Comparison of ENCODE assay signal across 23 cellular contexts in genomic region chrX:31233941-31234496, GRCh38.
A peak's percentile ranks its signal among the peaks of the same experiment; 100 is the strongest.
DNase-seq lines count a peak whose midpoint lies in the region; ATAC-seq and TF ChIP-seq lines count a peak whose summit lies in the region.
"Had no signal": no experiment of that assay in that cellular context is flagged by ENCODE, and none has a peak within 500 bp of the region (broad histone marks: within the 10 kb centered on the region; RNA-seq: fewer than 3 reads in every experiment).

No MANE protein-coding gene starts in this region.

- no peak overlapping the region for H2AK5ac ChIP-seq in neuronal stem cell (ENCODE audit: low read depth, low read length)

- no peak for TF ChIP-seq POLR2A in esophagus muscularis mucosa (IDR thresholded peaks at IDR 0.05; ENCODE audit: low read depth)

- peak; percentile 42 for ATAC-seq in GM18907 (IDR thresholded peaks at IDR 0.05; ENCODE audit: unreplicated experiment)
- ATAC-seq: left ventricle myocardium superior; naive thymus-derived CD4-positive, alpha-beta T cell; SK-N-SH treated with all-trans-retinoic acid at 6 μM for 48 hours had no signal

- no peak overlapping the region for H2BK15ac ChIP-seq in neuronal stem cell (ENCODE audit: low read length)

- peaks cover 63% of the 10 kb centered on the region for H3K4me1 ChIP-seq in OCI-LY1 (ENCODE audit: insufficient read depth, low read length, severe bottlenecking)
- no peaks in the 10 kb centered on the region for H3K4me1 ChIP-seq in endodermal cell (ENCODE audit: control insufficient read depth, insufficient read depth, low read length)
- peaks cover 3 to 16% of the 10 kb centered on the region in 2 donors for H3K4me1 ChIP-seq in neuronal stem cell (ENCODE audit: control insufficient read depth in 2 of 2, insufficient read depth in 1 of 2, low read depth in 1 of 2, low read length in 2 of 2)
- peaks cover 0 to 7% (median 0%) of the 10 kb centered on the region in 4 donors for H3K4me1 ChIP-seq in esophagus muscularis mucosa

- no peak overlapping the region for H3K4me3 Mint-ChIP-seq in endodermal cell
- H3K4me3 Mint-ChIP-seq: activated naive CD4-positive, alpha-beta T cell treated with anti-CD3 and anti-CD28 coated beads, Interleukin-2, amount 50 U/mL, for 24 hours; central memory CD8-positive, alpha-beta T cell; naive thymus-derived CD4-positive, alpha-beta T cell; T-helper 2 cell treated with Interferon-gamma antibody and Interleukin-4, amounts not matched to agents 5 μg/mL and 100 μg/mL, for 36 hours had no signal

- H4K20me1 ChIP-seq in OCI-LY1 (ENCODE audit: insufficient read depth, low read length), result no peaks in the 10 kb centered on the region

- H4K8ac ChIP-seq in neuronal stem cell (ENCODE audit: low read depth, low read length), result no peak overlapping the region

- no peaks in the 10 kb centered on the region for H3K27me3 Mint-ChIP-seq in endodermal cell (ENCODE audit: insufficient read depth)
- H3K27me3 Mint-ChIP-seq: activated naive CD4-positive, alpha-beta T cell treated with anti-CD3 and anti-CD28 coated beads, Interleukin-2, amount 50 U/mL, for 24 hours; central memory CD8-positive, alpha-beta T cell had no signal

- H3K9me3 Mint-ChIP-seq in endodermal cell, result peaks cover 47% of the 10 kb centered on the region
- H3K9me3 Mint-ChIP-seq: activated naive CD4-positive, alpha-beta T cell treated with anti-CD3 and anti-CD28 coated beads, Interleukin-2, amount 50 U/mL, for 24 hours; central memory CD8-positive, alpha-beta T cell; T-helper 2 cell treated with Interferon-gamma antibody and Interleukin-4, amounts not matched to agents 5 μg/mL and 100 μg/mL, for 36 hours had no signal

- peaks cover 1% of the 10 kb centered on the region for H3K79me1 ChIP-seq in neuronal stem cell (ENCODE audit: low read depth, low read length)

- no peak overlapping the region for H3K18ac ChIP-seq in neuronal stem cell (ENCODE audit: low read length)

- H3F3A ChIP-seq in OCI-LY1 (ENCODE audit: insufficient read depth, low read length), result no peaks in the 10 kb centered on the region

- no peak overlapping the region for H4K91ac ChIP-seq in neuronal stem cell (ENCODE audit: low read depth, low read length, poor library complexity)

- H2BK120ac ChIP-seq in neuronal stem cell (ENCODE audit: low read depth, low read length), result no peak overlapping the region

- DNase-seq in endodermal cell, result peak; percentile 72
- no peak for DNase-seq in neuronal stem cell (ENCODE audit: low spot score)
- no peak for DNase-seq in NOMO-1 treated with dmso at 0.1 percent for 144 hours (lab: John Stamatoyannopoulos, UW; ENCODE audit: unreplicated experiment)
- DNase-seq in ureter (ENCODE audit: low spot score), result no peak
- no peak for DNase-seq in esophagus muscularis mucosa (ENCODE audit: extremely low spot score)
- DNase-seq: aorta; Calu3; dorsolateral prefrontal cortex; left ventricle myocardium superior; naive thymus-derived CD4-positive, alpha-beta T cell; NCI-H1092 treated with DMSO at 0.1 percent for 48 hours; NCI-H2029; NCI-H2227 treated with DMSO at 0.1 percent for 48 hours; NCI-H748 treated with DMSO at 0.1 percent for 48 hours; OCI-M1; stimulated activated CD4-positive, alpha-beta T cell treated with anti-CD3 and anti-CD28 coated beads, Interleukin-1b, Interleukin-23, amount 100 ng/mL, for 48 hours had no signal

- WGBS in endodermal cell (ENCODE audit: insufficient coverage in 1 of 2, insufficient read length in 1 of 2), 2 experiments, result 27 to 38% methylated on average over 3 to 4 of the region's 4 CpGs
- WGBS in neuronal stem cell (ENCODE audit: extremely low coverage in 2 of 2, insufficient read length in 2 of 2, insufficient replicate concordance in 1 of 2), 2 donors, result no CpG with 5 or more reads among the region's 4 CpGs
- 44% methylated on average over 4 of the region's 4 CpGs for WGBS in esophagus muscularis mucosa

- no peak overlapping the region for H3K4me3 ChIP-seq in OCI-LY1 (ENCODE audit: low read depth, low read length, poor library complexity, severe bottlenecking)
- H3K4me3 ChIP-seq in endodermal cell (ENCODE audit: low read length), result no peak overlapping the region
- no peak overlapping the region for H3K4me3 ChIP-seq in neuronal stem cell (ENCODE audit: low read length in 2 of 2)
- no peak overlapping the region for H3K4me3 ChIP-seq in esophagus muscularis mucosa
- H3K4me3 ChIP-seq: dorsolateral prefrontal cortex had no signal

- H3K36me3 ChIP-seq in OCI-LY1 (ENCODE audit: insufficient read depth, low read length) (no peaks in the 10 kb centered on the region), endodermal cell (ENCODE audit: control insufficient read depth, insufficient read depth, low read length) (no peaks in the 10 kb centered on the region), neuronal stem cell (replicated peaks in 1 of 2; ENCODE audit: control insufficient read depth in 2 of 2, insufficient read depth in 2 of 2, low read length in 2 of 2) (no peaks in the 10 kb centered on the region), esophagus muscularis mucosa (no peaks in the 10 kb centered on the region)

- H3K9me2 ChIP-seq in OCI-LY1 (ENCODE audit: low read depth, low read length), result no peaks in the 10 kb centered on the region

- H3K9ac ChIP-seq in OCI-LY1 (ENCODE audit: low read length), result peak overlapping the region; percentile 36; the same call in 1 of the 2 replicates
- no peak overlapping the region for H3K9ac ChIP-seq in endodermal cell (ENCODE audit: extremely low read depth, low read length, poor library complexity, severe bottlenecking)
- H3K9ac ChIP-seq in neuronal stem cell (ENCODE audit: low read depth, low read length, poor library complexity), result no peak overlapping the region

- H3K36me3 Mint-ChIP-seq in endodermal cell (ENCODE audit: low read depth), result no peaks in the 10 kb centered on the region
- H3K36me3 Mint-ChIP-seq: activated naive CD4-positive, alpha-beta T cell treated with anti-CD3 and anti-CD28 coated beads, Interleukin-2, amount 50 U/mL, for 24 hours; naive thymus-derived CD4-positive, alpha-beta T cell had no signal

- peak overlapping the region; percentile 74 for H3K27ac ChIP-seq in OCI-LY1 (ENCODE audit: low read depth, low read length, poor library complexity, severe bottlenecking)
- H3K27ac ChIP-seq in endodermal cell (ENCODE audit: low read depth, low read length), result no peak overlapping the region
- H3K27ac ChIP-seq in neuronal stem cell (replicated peaks; ENCODE audit: low read length), result peak overlapping the region; percentile 46
- no peak overlapping the region for H3K27ac ChIP-seq in esophagus muscularis mucosa (replicated peaks in 1 of 4)
- H3K27ac ChIP-seq: C4-2B, dorsolateral prefrontal cortex had no signal

- H2BK12ac ChIP-seq in neuronal stem cell (ENCODE audit: low read length), result no peak overlapping the region

- H2BK5ac ChIP-seq in neuronal stem cell (ENCODE audit: low read length), result no peak overlapping the region

- H3K14ac ChIP-seq in neuronal stem cell (ENCODE audit: low read length), result no peak overlapping the region

- H3K4me2 ChIP-seq in OCI-LY1 (ENCODE audit: low read length) (peak overlapping the region; percentile 14), neuronal stem cell (ENCODE audit: insufficient read depth, low read length, poor library complexity, severe bottlenecking) (no peak overlapping the region)

- H3K4ac ChIP-seq in neuronal stem cell (ENCODE audit: low read length), result no peak overlapping the region

- intact Hi-C loops in esophagus muscularis mucosa (cut with DNase I), result no loop called here

- H3K79me2 ChIP-seq in OCI-LY1 (ENCODE audit: insufficient read depth, low read length), result no peaks in the 10 kb centered on the region

- peaks cover 24% of the 10 kb centered on the region for H3K4me1 Mint-ChIP-seq in endodermal cell
- H3K4me1 Mint-ChIP-seq: activated naive CD4-positive, alpha-beta T cell treated with anti-CD3 and anti-CD28 coated beads, Interleukin-2, amount 50 U/mL, for 24 hours; central memory CD8-positive, alpha-beta T cell; naive thymus-derived CD4-positive, alpha-beta T cell had no signal

- no peaks in the 10 kb centered on the region for H3K27me3 ChIP-seq in OCI-LY1 (ENCODE audit: insufficient read depth, low read length)
- no peaks in the 10 kb centered on the region for H3K27me3 ChIP-seq in endodermal cell (ENCODE audit: control insufficient read depth, insufficient read depth, low read length, poor library complexity, severe bottlenecking)
- H3K27me3 ChIP-seq in neuronal stem cell (ENCODE audit: control insufficient read depth in 3 of 3, insufficient read depth in 3 of 3, low read depth in 1 of 3, low read length in 3 of 3), result no peaks in the 10 kb centered on the region
- no peaks in the 10 kb centered on the region for H3K27me3 ChIP-seq in esophagus muscularis mucosa

- H3K9me3 ChIP-seq in OCI-LY1 (ENCODE audit: low read length) (no peaks in the 10 kb centered on the region), endodermal cell (ENCODE audit: control insufficient read depth, low read length) (no peaks in the 10 kb centered on the region), neuronal stem cell (replicated peaks in 1 of 2; ENCODE audit: control insufficient read depth in 2 of 2, insufficient read depth in 1 of 2, low read depth in 1 of 2, low read length in 2 of 2) (no peaks in the 10 kb centered on the region), esophagus muscularis mucosa (no peaks in the 10 kb centered on the region)

- TF ChIP-seq EP300 in esophagus muscularis mucosa (IDR thresholded peaks at IDR 0.05), result no peak

- no peak overlapping the region for H2AFZ ChIP-seq in OCI-LY1 (ENCODE audit: low read length)
- H2AFZ ChIP-seq in neuronal stem cell (ENCODE audit: low read length), result no peak overlapping the region

- no peak overlapping the region for H3K27ac Mint-ChIP-seq in endodermal cell
- H3K27ac Mint-ChIP-seq: activated naive CD4-positive, alpha-beta T cell treated with anti-CD3 and anti-CD28 coated beads, Interleukin-2, amount 50 U/mL, for 24 hours; naive thymus-derived CD4-positive, alpha-beta T cell; T-helper 2 cell treated with Interferon-gamma antibody and Interleukin-4, amounts not matched to agents 5 μg/mL and 100 μg/mL, for 36 hours had no signal

- TF ChIP-seq CTCF in OCI-LY1 (IDR thresholded peaks at IDR 0.05; ENCODE audit: low read length) (no peak), endodermal cell (conservative IDR thresholded peaks at IDR 0.05) (no peak), esophagus muscularis mucosa (IDR thresholded peaks at IDR 0.05) (no peak)

- H3K23ac ChIP-seq in neuronal stem cell (ENCODE audit: low read depth, low read length, poor library complexity), result no peak overlapping the region

Comparison
In these comparisons a context has a peak if more than half of its experiments do, and no peak if none do; other contexts are left out.
1. H3K27ac ChIP-seq: peak in OCI-LY1 (single experiment) and neuronal stem cell (single experiment); none in endodermal cell (single experiment) and esophagus muscularis mucosa (0 of 4).